Comparison of ENCODE assay signal across 14 cellular contexts in the genomic region with DNA sequence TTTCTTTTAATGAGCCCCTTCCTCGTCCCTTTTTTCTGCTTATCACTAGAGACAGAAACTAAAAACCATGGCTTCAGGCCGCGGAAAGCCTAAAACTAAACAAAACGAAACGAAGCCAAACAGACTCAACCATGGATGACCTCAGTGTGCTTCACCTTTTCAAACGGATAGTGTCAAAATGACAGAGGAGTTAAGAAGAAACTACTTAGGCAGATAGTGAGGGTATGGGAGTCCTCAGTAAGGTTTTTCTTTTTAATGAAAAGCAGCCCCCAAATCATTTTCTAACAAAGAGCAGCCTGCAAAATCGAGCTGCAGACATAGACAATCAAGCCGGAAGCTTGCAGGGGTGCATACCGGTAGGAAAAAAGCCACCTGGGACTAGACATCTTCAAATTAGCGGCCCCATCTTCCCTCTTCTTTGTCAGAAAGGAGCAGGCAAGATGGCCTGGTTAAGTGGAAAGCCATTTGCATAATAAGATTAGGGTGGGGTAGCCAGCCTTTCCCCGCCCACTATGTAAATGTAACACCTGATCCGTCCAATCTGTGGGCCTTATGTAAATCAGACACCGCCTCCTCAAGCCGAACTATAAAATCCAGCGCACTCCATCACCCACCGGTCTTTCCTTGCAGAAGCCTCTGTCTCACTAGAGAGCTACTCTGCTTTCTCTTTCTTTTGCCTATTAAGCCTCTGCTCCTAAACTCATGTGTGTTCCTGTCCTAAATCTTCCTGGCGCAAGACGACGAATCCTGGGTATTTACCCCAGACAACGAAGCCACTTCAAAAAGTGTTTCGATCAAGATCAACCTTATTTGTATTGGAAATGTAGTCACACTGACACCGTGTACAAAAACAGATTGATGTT. TPM values are rescaled to one million over a fixed set of nuclear protein-coding genes. Genes with fewer than 3 reads are reported as not detected.
A peak's percentile ranks its signal among the peaks of the same experiment; 100 is the strongest.
DNase-seq lines count a peak whose midpoint lies in the region; ATAC-seq, FAIRE-seq and TF ChIP-seq lines count a peak whose summit lies in the region.
"Had no signal": no experiment of that assay in that cellular context is flagged by ENCODE, and none has a peak within 500 bp of the region (broad histone marks: within the 10 kb centered on the region; RNA-seq: fewer than 3 reads in every experiment).

No MANE protein-coding gene starts in this region.

- H3K79me2 ChIP-seq in HepG2 (ENCODE audit: insufficient read depth, low read length): no peaks in the 10 kb centered on the region

- TF ChIP-seq RAD21 in liver (IDR thresholded peaks at IDR 0.05) (no peak), HepG2 (CRISPR knock-in tag; IDR thresholded peaks at IDR 0.05) (no peak)

- CTCF ChIA-PET in HepG2 (lab: Yijun Ruan, JAX; ENCODE audit: low intra/inter-chr PET ratio, low total read pairs): no interaction called here

- intact Hi-C loops in HepG2 (cut with micrococcal nuclease; ENCODE audit: unreplicated experiment) (no loop called here), uterus (cut with DNase I; ENCODE audit: low total_unique reads) (no loop called here), vagina (cut with DNase I) (no loop called here)

- ATAC-seq in HepG2: no peak
- ATAC-seq in HG03460 (IDR thresholded peaks at IDR 0.05; ENCODE audit: unreplicated experiment): no peak
- ATAC-seq: natural killer cell had no signal

- peaks cover 15% of the 10 kb centered on the region for H3K4me1 Mint-ChIP-seq in endodermal cell

- H3K36me3 ChIP-seq in liver (ENCODE audit: control insufficient read depth in 4 of 4, insufficient read depth in 3 of 4, low read depth in 1 of 4, low read length in 3 of 4) (no peaks in the 10 kb centered on the region), HepG2 (replicated peaks in 1 of 2; ENCODE audit: control insufficient read depth in 1 of 2, insufficient read depth in 2 of 2, low read length in 2 of 2) (no peaks in the 10 kb centered on the region), endodermal cell (ENCODE audit: control insufficient read depth, insufficient read depth, low read length) (no peaks in the 10 kb centered on the region), uterus (no peaks in the 10 kb centered on the region), vagina (no peaks in the 10 kb centered on the region)

- no peak overlapping the region for H3K4me2 ChIP-seq in HepG2 (ENCODE audit: low read depth, low read length)

- no peak overlapping the region for H3K27ac Mint-ChIP-seq in endodermal cell
- H3K27ac Mint-ChIP-seq: activated CD4-positive, alpha-beta memory T cell treated with anti-CD3 and anti-CD28 coated beads for 36 hours; activated naive CD8-positive, alpha-beta T cell treated with anti-CD3 and anti-CD28 coated beads for 36 hours; IgD-negative memory B cell; natural killer cell had no signal

- peaks cover 25% of the 10 kb centered on the region for H3K27me3 Mint-ChIP-seq in endodermal cell (ENCODE audit: insufficient read depth)
- H3K27me3 Mint-ChIP-seq: activated naive CD8-positive, alpha-beta T cell treated with anti-CD3 and anti-CD28 coated beads for 36 hours had no signal

- H3K4me3 ChIP-seq in liver (ENCODE audit: low read depth in 1 of 3, low read length in 3 of 3): no peak overlapping the region
- no peak overlapping the region for H3K4me3 ChIP-seq in HepG2 (replicated peaks in 1 of 3; ENCODE audit: insufficient read depth in 1 of 3, low read depth in 2 of 3, low read length in 3 of 3)
- no peak overlapping the region for H3K4me3 ChIP-seq in endodermal cell (ENCODE audit: low read length)
- H3K4me3 ChIP-seq in uterus: peak overlapping the region in 1 of 2 donors; percentile 16
- H3K4me3 ChIP-seq in vagina: no peak overlapping the region

- H3K36me3 Mint-ChIP-seq in endodermal cell (ENCODE audit: low read depth): no peaks in the 10 kb centered on the region
- H3K36me3 Mint-ChIP-seq: activated CD4-positive, alpha-beta memory T cell treated with anti-CD3 and anti-CD28 coated beads for 36 hours; activated naive CD8-positive, alpha-beta T cell treated with anti-CD3 and anti-CD28 coated beads for 36 hours; IgD-negative memory B cell; natural killer cell had no signal

- H3K4me3 Mint-ChIP-seq in endodermal cell: no peak overlapping the region
- H3K4me3 Mint-ChIP-seq: activated CD4-positive, alpha-beta memory T cell treated with anti-CD3 and anti-CD28 coated beads for 36 hours; activated naive CD8-positive, alpha-beta T cell treated with anti-CD3 and anti-CD28 coated beads for 36 hours; natural killer cell had no signal

- H3K27ac ChIP-seq in liver (ENCODE audit: low read depth in 1 of 2, low read length in 2 of 2): no peak overlapping the region
- H3K27ac ChIP-seq in HepG2 (ENCODE audit: extremely low read length, insufficient read depth, low read length): no peak overlapping the region
- no peak overlapping the region for H3K27ac ChIP-seq in endodermal cell (ENCODE audit: low read depth, low read length)
- H3K27ac ChIP-seq in uterus: peak overlapping the region in 1 of 2 donors; percentile 51
- H3K27ac ChIP-seq in vagina: no peak overlapping the region

- H3K4me1 ChIP-seq in liver (ENCODE audit: control insufficient read depth in 4 of 4, insufficient read depth in 4 of 4, low read length in 3 of 4): no peaks in the 10 kb centered on the region
- H3K4me1 ChIP-seq in HepG2 (ENCODE audit: insufficient read depth, low read length): no peaks in the 10 kb centered on the region
- peaks cover 9% of the 10 kb centered on the region for H3K4me1 ChIP-seq in endodermal cell (ENCODE audit: control insufficient read depth, insufficient read depth, low read length)
- H3K4me1 ChIP-seq in uterus: no peaks in the 10 kb centered on the region
- no peaks in the 10 kb centered on the region for H3K4me1 ChIP-seq in vagina

- POLR2A ChIA-PET in HepG2 (lab: Yijun Ruan, JAX): no interaction called here

- WGBS in liver: 86% methylated on average over 22 of the region's 22 CpGs
- WGBS in HepG2 (ENCODE audit: low lambda C conversion rate): 56% methylated on average over 20 of the region's 22 CpGs
- 89 to 92% methylated on average over 19 to 22 of the region's 22 CpGs for WGBS in endodermal cell (ENCODE audit: insufficient coverage in 1 of 2, insufficient read length in 1 of 2), 2 experiments

- TF ChIP-seq EP300 in HepG2 (IDR thresholded peaks at IDR 0.05; ENCODE audit: low read depth in 2 of 2, low read length in 2 of 2): no peak
- TF ChIP-seq EP300 in HepG2 (CRISPR knock-in tag; IDR thresholded peaks at IDR 0.05; ENCODE audit: borderline replicate concordance): no peak

- no peaks in the 10 kb centered on the region for H3K9me3 Mint-ChIP-seq in endodermal cell
- H3K9me3 Mint-ChIP-seq: activated CD4-positive, alpha-beta memory T cell treated with anti-CD3 and anti-CD28 coated beads for 36 hours; activated naive CD8-positive, alpha-beta T cell treated with anti-CD3 and anti-CD28 coated beads for 36 hours; IgD-negative memory B cell; natural killer cell had no signal

- TF ChIP-seq CTCF in liver (IDR thresholded peaks at IDR 0.05; ENCODE audit: low read depth, low read length, missing input control): no peak
- no peak for TF ChIP-seq CTCF in HepG2 (CRISPR knock-in tag; IDR thresholded peaks at IDR 0.05)
- TF ChIP-seq CTCF in endodermal cell (conservative IDR thresholded peaks at IDR 0.05): no peak
- TF ChIP-seq CTCF in uterus (IDR thresholded peaks at IDR 0.05): no peak
- no peak for TF ChIP-seq CTCF in vagina (IDR thresholded peaks at IDR 0.05)

- TF ChIP-seq POLR2A in HepG2 (IDR thresholded peaks at IDR 0.05; ENCODE audit: insufficient read depth in 1 of 2, low read depth in 2 of 2, low read length in 2 of 2) (no peak), uterus (IDR thresholded peaks at IDR 0.05) (peak in 1 of 2 donors; percentile 49), vagina (IDR thresholded peaks at IDR 0.05) (no peak)

- H3K9ac ChIP-seq in liver (ENCODE audit: low read depth in 1 of 2, low read length in 2 of 2) (no peak overlapping the region), HepG2 (ENCODE audit: insufficient read depth, low read depth, low read length) (no peak overlapping the region), endodermal cell (ENCODE audit: extremely low read depth, low read length, poor library complexity, severe bottlenecking) (no peak overlapping the region)

- no TSS peak for BruUV-seq in HepG2 (replicated peaks; lab: Mats Ljungman, UMichigan)

- no peak overlapping the region for H2AFZ ChIP-seq in HepG2 (ENCODE audit: low read length)

- FAIRE-seq in HepG2 (lab: Jason Lieb, UNC): no peak

- in situ Hi-C loops in HepG2 (cut with HindIII; ENCODE audit: extremely low pct_ligation_motif_present, low pct_unique_long_range_greater_than_20kb): no loop called here

- H3K27me3 ChIP-seq in liver (ENCODE audit: control insufficient read depth in 4 of 4, insufficient read depth in 4 of 4, low read length in 3 of 4) (no peaks in the 10 kb centered on the region), HepG2 (ENCODE audit: control insufficient read depth in 1 of 2, insufficient read depth in 2 of 2, low read length in 2 of 2) (peaks cover 2 to 19% of the 10 kb centered on the region in 2 experiments; a peak in 2 of 5 replicates), endodermal cell (ENCODE audit: control insufficient read depth, insufficient read depth, low read length, poor library complexity, severe bottlenecking) (peaks cover 4% of the 10 kb centered on the region), uterus (no peaks in the 10 kb centered on the region), vagina (no peaks in the 10 kb centered on the region)

- DNase-seq in HepG2 (ENCODE audit: low spot score): no peak
- DNase-seq in NCI-H510A (lab: John Stamatoyannopoulos, UW): peak; percentile 75
- DNase-seq in endodermal cell: peak; percentile 91
- peak; percentile 56 to 72 for DNase-seq in uterus
- DNase-seq in NCI-H187 treated with DMSO at 0.1 percent for 48 hours (lab: John Stamatoyannopoulos, UW): no peak
- DNase-seq in vagina (ENCODE audit: extremely low spot score in 2 of 2): no peak
- DNase-seq: activated CD4-positive, alpha-beta memory T cell treated with anti-CD3 and anti-CD28 coated beads for 36 hours; activated naive CD8-positive, alpha-beta T cell treated with anti-CD3 and anti-CD28 coated beads for 36 hours; effector CD4-positive, alpha-beta T cell; natural killer cell; stimulated activated naive CD4-positive, alpha-beta T cell treated with Interleukin-2 at 50 U/mL for 16 hours had no signal

- H3K9me3 ChIP-seq in liver (ENCODE audit: control insufficient read depth in 4 of 4, low read length in 3 of 4): no peaks in the 10 kb centered on the region
- no peaks in the 10 kb centered on the region for H3K9me3 ChIP-seq in HepG2 (ENCODE audit: low read length)
- no peaks in the 10 kb centered on the region for H3K9me3 ChIP-seq in endodermal cell (ENCODE audit: control insufficient read depth, low read length)
- no peaks in the 10 kb centered on the region for H3K9me3 ChIP-seq in uterus
- no peaks in the 10 kb centered on the region for H3K9me3 ChIP-seq in vagina

- no peaks in the 10 kb centered on the region for H4K20me1 ChIP-seq in HepG2 (ENCODE audit: insufficient read depth, low read length)

RNA-seq across cellular contexts. Expression of gene ERO1B, which starts 6.2 kb away (rescaled TPM):
- total RNA-seq in liver: 10 to 100 TPM in 1 of 2 donors, 1 to 10 TPM in 1; 5.5 to 22.9 TPM
- polyA plus RNA-seq in liver: 10 to 100 TPM in 1 of 2 donors, 1 to 10 TPM in 1; 6.8 to 11.0 TPM
- total RNA-seq in HepG2 (2016; rRNA removed; fragmentation: Illumina TruSeq; extraction: Trizol): 0.86 and 1.6 TPM in 2 replicates
- total RNA-seq in HepG2 (2016; cell fraction: cytosol; rRNA removed; fragmentation: Illumina TruSeq; extraction: Trizol; ENCODE audit: low read depth): 0.09 and 0.10 TPM in 2 replicates
- total RNA-seq in HepG2 (2016; cell fraction: insoluble cytoplasmic fraction; rRNA removed; fragmentation: Illumina TruSeq; extraction: Trizol): 1.1 and 1.6 TPM in 2 replicates
- total RNA-seq in HepG2 (2016; cell fraction: membrane; rRNA removed; fragmentation: Illumina TruSeq; extraction: Trizol): 0.31 and 0.96 TPM in 2 replicates
- total RNA-seq in HepG2 (2016; cell fraction: nucleus; rRNA removed; fragmentation: Illumina TruSeq; extraction: Trizol): 2.3 and 2.4 TPM in 2 replicates
- 1.9 and 2.1 TPM in 2 replicates for polyA plus RNA-seq in HepG2 (2011; rRNA removed)
- 0.56 and 1.4 TPM in 2 replicates for polyA plus RNA-seq in HepG2 (2011; cell fraction: cytosol; rRNA removed)
- polyA plus RNA-seq in HepG2 (2011; cell fraction: nucleus; rRNA removed): 1.2 and 1.8 TPM in 2 replicates
- polyA plus RNA-seq in HepG2 (2012): 3.9 and 5.0 TPM in 2 replicates
- 0.08 and 0.12 TPM in 2 replicates for polyA plus RNA-seq in HepG2 (2016; cell fraction: cytosol; fragmentation: Illumina TruSeq; extraction: Trizol; ENCODE audit: low read depth)
- 0.70 and 0.93 TPM in 2 replicates for polyA plus RNA-seq in HepG2 (2016; cell fraction: insoluble cytoplasmic fraction; fragmentation: Illumina TruSeq; extraction: Trizol; ENCODE audit: low read depth)
- polyA plus RNA-seq in HepG2 (2016; cell fraction: membrane; fragmentation: Illumina TruSeq; extraction: Trizol; ENCODE audit: low read depth): 0.16 and 0.22 TPM in 2 replicates
- polyA plus RNA-seq in HepG2 (2016; cell fraction: nucleus; fragmentation: Illumina TruSeq; extraction: Trizol; ENCODE audit: insufficient read depth, low read depth): 3.3 and 4.7 TPM in 2 replicates
- 0.51 and 0.78 TPM in 2 replicates for polyA minus RNA-seq in HepG2 (2011; rRNA and poly(A)+ RNA removed; ENCODE audit: low replicate concordance)
- polyA minus RNA-seq in HepG2 (2011; cell fraction: cytosol; rRNA and poly(A)+ RNA removed): 2.4 and 3.9 TPM in 2 replicates
- 4.4 and 4.7 TPM in 2 replicates for polyA minus RNA-seq in HepG2 (2011; cell fraction: nucleus; rRNA and poly(A)+ RNA removed)
- total RNA-seq in endodermal cell: 1 to 10 TPM; 4.9 to 5.6 TPM
- 4.2 TPM for polyA plus RNA-seq in endodermal cell (2013, experiment 1 of 2)
- polyA plus RNA-seq in endodermal cell (2013, experiment 2 of 2): 4.5 TPM
- 10 to 100 TPM; 11.5 to 55.8 (median 19.4) TPM for total RNA-seq in uterus
- total RNA-seq in vagina: 10.3 TPM

Comparison
In these comparisons a context has a peak if more than half of its experiments do, and no peak if none do; other contexts are left out.
1. DNase-seq: peak in NCI-H510A (single experiment), endodermal cell (single experiment) and uterus (2 of 2); none in HepG2 (single experiment), NCI-H187 treated with DMSO at 0.1 percent for 48 hours (single experiment) and vagina (0 of 2).